ENCODE assay signal across 33 cellular contexts in genomic region chr9:26066237-26066636, GRCh38.
"Had no signal": no experiment of that assay in that cellular context is flagged by ENCODE, and none has a peak within 500 bp of the region (broad histone marks: within the 10 kb centered on the region; RNA-seq: fewer than 3 reads in every experiment).

No MANE protein-coding gene starts in this region.

- H3K4me1 ChIP-seq: ascending aorta, breast epithelium, heart left ventricle had no signal

- H3K9me3 Mint-ChIP-seq: dendritic cell treated with granulocyte-macrophage colony-stimulating factor and Interleukin-4, amounts not matched to agents 40 ng/mL and 50 ng/mL, for 4 days; endodermal cell had no signal

- H3K9me3 ChIP-seq: ascending aorta, breast epithelium had no signal

- H3K36me3 ChIP-seq: ascending aorta, breast epithelium, cardiac muscle cell, heart left ventricle, WERI-Rb-1 had no signal

- H3K27ac Mint-ChIP-seq: activated B cell treated with CpG ODN at 0.5 μM for 24 hours; activated CD8-positive, alpha-beta memory T cell treated with anti-CD3 and anti-CD28 coated beads, Interleukin-2, amount 10 ng/mL, durations not matched to agents 7 days and 5 days; activated CD8-positive, alpha-beta T cell treated with anti-CD3 and anti-CD28 coated beads, Interleukin-2, amount 10 ng/mL, durations not matched to agents 7 days and 5 days; activated naive CD4-positive, alpha-beta T cell treated with anti-CD3 and anti-CD28 coated beads, Interleukin-2, amount 10 ng/mL, durations not matched to agents 7 days and 5 days; activated naive CD4-positive, alpha-beta T cell treated with anti-CD3 and anti-CD28 coated beads, Interleukin-2, amount 50 U/mL, for 72 hours; activated naive CD8-positive, alpha-beta T cell treated with anti-CD3 and anti-CD28 coated beads, Interleukin-2, amount 10 ng/mL, durations not matched to agents 7 days and 5 days; activated T-helper 1 cell treated with anti-CD3 and anti-CD28 coated beads, Interleukin-12 subunit alpha, Interleukin-12 subunit beta, Interleukin-2, Interleukin-4 antibody, amounts not matched to agents 30 ng/mL and 10 ng/mL and 1 ng/mL, durations not matched to agents 14 hours and 24 hours and 36 hours; activated T-helper 2 cell treated with anti-CD3 and anti-CD28 coated beads, Interferon-gamma antibody, Interleukin-2, Interleukin-4, amounts not matched to agents 10 μg/mL and 5 μg/mL and 100 μg/mL, durations not matched to agents 14 hours and 24 hours and 36 hours; brain; dendritic cell treated with granulocyte-macrophage colony-stimulating factor and Interleukin-4, amounts not matched to agents 40 ng/mL and 50 ng/mL, for 4 days; endodermal cell; T-helper 17 cell; T-helper 2 cell treated with Interferon-gamma antibody and Interleukin-4, amounts not matched to agents 5 μg/mL and 100 μg/mL, for 36 hours had no signal

- H3K4me3 ChIP-seq: ascending aorta, breast epithelium, cardiac muscle cell, coronary artery, dorsolateral prefrontal cortex, heart left ventricle had no signal

- H3K27me3 ChIP-seq: ascending aorta, breast epithelium, cardiac muscle cell, dorsolateral prefrontal cortex, heart left ventricle had no signal

- H3K36me3 Mint-ChIP-seq: activated CD8-positive, alpha-beta memory T cell treated with anti-CD3 and anti-CD28 coated beads, Interleukin-2, amount 10 ng/mL, durations not matched to agents 7 days and 5 days; activated naive CD4-positive, alpha-beta T cell treated with anti-CD3 and anti-CD28 coated beads, Interleukin-2, amount 10 ng/mL, durations not matched to agents 7 days and 5 days; activated naive CD4-positive, alpha-beta T cell treated with anti-CD3 and anti-CD28 coated beads, Interleukin-2, amount 50 U/mL, for 72 hours; activated naive CD8-positive, alpha-beta T cell treated with anti-CD3 and anti-CD28 coated beads, Interleukin-2, amount 10 ng/mL, durations not matched to agents 7 days and 5 days; brain had no signal

- H3K4me3 Mint-ChIP-seq: activated B cell treated with CpG ODN at 0.5 μM for 24 hours; activated CD8-positive, alpha-beta memory T cell treated with anti-CD3 and anti-CD28 coated beads, Interleukin-2, amount 10 ng/mL, durations not matched to agents 7 days and 5 days; activated CD8-positive, alpha-beta T cell treated with anti-CD3 and anti-CD28 coated beads, Interleukin-2, amount 10 ng/mL, durations not matched to agents 7 days and 5 days; activated naive CD4-positive, alpha-beta T cell treated with anti-CD3 and anti-CD28 coated beads, Interleukin-2, amount 10 ng/mL, durations not matched to agents 7 days and 5 days; activated naive CD8-positive, alpha-beta T cell treated with anti-CD3 and anti-CD28 coated beads, Interleukin-2, amount 10 ng/mL, durations not matched to agents 7 days and 5 days; activated T-helper 1 cell treated with anti-CD3 and anti-CD28 coated beads, Interleukin-12 subunit alpha, Interleukin-12 subunit beta, Interleukin-2, Interleukin-4 antibody, amounts not matched to agents 30 ng/mL and 10 ng/mL and 1 ng/mL, durations not matched to agents 14 hours and 24 hours and 36 hours; brain; dendritic cell treated with granulocyte-macrophage colony-stimulating factor and Interleukin-4, amounts not matched to agents 40 ng/mL and 50 ng/mL, for 4 days; endodermal cell; T-helper 17 cell; T-helper 2 cell treated with Interferon-gamma antibody and Interleukin-4, amounts not matched to agents 5 μg/mL and 100 μg/mL, for 36 hours had no signal

- H3K27me3 Mint-ChIP-seq: activated B cell treated with CpG ODN at 0.5 μM for 24 hours; activated CD8-positive, alpha-beta memory T cell treated with anti-CD3 and anti-CD28 coated beads, Interleukin-2, amount 10 ng/mL, durations not matched to agents 7 days and 5 days; activated naive CD4-positive, alpha-beta T cell treated with anti-CD3 and anti-CD28 coated beads, Interleukin-2, amount 10 ng/mL, durations not matched to agents 7 days and 5 days; activated naive CD8-positive, alpha-beta T cell treated with anti-CD3 and anti-CD28 coated beads, Interleukin-2, amount 10 ng/mL, durations not matched to agents 7 days and 5 days; brain; dendritic cell treated with granulocyte-macrophage colony-stimulating factor and Interleukin-4, amounts not matched to agents 40 ng/mL and 50 ng/mL, for 4 days; T-helper 17 cell had no signal

- DNase-seq: activated B cell treated with CpG ODN at 0.5 μM for 24 hours; activated CD4-positive, alpha-beta T cell treated with anti-CD3 and anti-CD28 coated beads for 48 hours; activated CD4-positive, alpha-beta T cell treated with anti-CD3 and anti-CD28 coated beads, Interleukin-2, amount 50 U/mL, for 1 hour; activated CD4-positive, alpha-beta T cell treated with anti-CD3 and anti-CD28 coated beads, Interleukin-2, amount 50 U/mL, for 48 hours; activated CD8-positive, alpha-beta memory T cell treated with anti-CD3 and anti-CD28 coated beads, Interleukin-2, amount 10 ng/mL, durations not matched to agents 7 days and 5 days; activated CD8-positive, alpha-beta memory T cell treated with anti-CD3 and anti-CD28 coated beads, Interleukin-2, amount 50 U/mL, for 4 hours; activated CD8-positive, alpha-beta T cell treated with anti-CD3 and anti-CD28 coated beads, Interleukin-2, amount 10 ng/mL, durations not matched to agents 7 days and 5 days; activated gamma-delta T cell; activated naive CD4-positive, alpha-beta T cell; activated naive CD4-positive, alpha-beta T cell treated with anti-CD3 and anti-CD28 coated beads, Interleukin-2, amount 10 ng/mL, durations not matched to agents 7 days and 5 days; activated naive CD8-positive, alpha-beta T cell treated with anti-CD3 and anti-CD28 coated beads, Interleukin-2, amount 10 ng/mL, durations not matched to agents 7 days and 5 days; activated T-cell treated with anti-CD3 and anti-CD28 coated beads, Interleukin-2, amount 50 U/mL, for 1 hour; activated T-cell treated with anti-CD3 and anti-CD28 coated beads, Interleukin-2, amount 50 U/mL, for 48 hours; central memory CD4-positive, alpha-beta T cell; dorsolateral prefrontal cortex; effector memory CD4-positive, alpha-beta T cell; endodermal cell; foreskin fibroblast; glutamatergic neuron; heart left ventricle; T-helper 17 cell; T1000; WERI-Rb-1 had no signal

- H3K27ac ChIP-seq: ascending aorta, breast epithelium, cardiac muscle cell, coronary artery, dorsolateral prefrontal cortex, heart left ventricle, WERI-Rb-1 had no signal

- H3K4me1 Mint-ChIP-seq: activated B cell treated with CpG ODN at 0.5 μM for 24 hours; activated CD8-positive, alpha-beta memory T cell treated with anti-CD3 and anti-CD28 coated beads, Interleukin-2, amount 10 ng/mL, durations not matched to agents 7 days and 5 days; activated naive CD4-positive, alpha-beta T cell treated with anti-CD3 and anti-CD28 coated beads, Interleukin-2, amount 10 ng/mL, durations not matched to agents 7 days and 5 days; activated naive CD8-positive, alpha-beta T cell treated with anti-CD3 and anti-CD28 coated beads, Interleukin-2, amount 10 ng/mL, durations not matched to agents 7 days and 5 days; brain; T-helper 17 cell had no signal
